ENCODE assay signal across 9 cellular contexts in genomic region chr9:129697956-129698757, GRCh38. TPM values are rescaled to one million over a fixed set of nuclear protein-coding genes. Genes with fewer than 3 reads are reported as not detected.
DNase-seq lines count a peak whose midpoint lies in the region; ATAC-seq and TF ChIP-seq lines count a peak whose summit lies in the region.
"Had no signal": no experiment of that assay in that cellular context is flagged by ENCODE, and none has a peak within 500 bp of the region (broad histone marks: within the 10 kb centered on the region; RNA-seq: fewer than 3 reads in every experiment).

No MANE protein-coding gene starts in this region.

- ATAC-seq in HG02938 (IDR thresholded peaks at IDR 0.05; ENCODE audit: unreplicated experiment) (no peak), HG03135 (IDR thresholded peaks at IDR 0.05; ENCODE audit: unreplicated experiment) (no peak)
- ATAC-seq: effector memory CD8-positive, alpha-beta T cell had no signal

- TF ChIP-seq CTCF in C4-2B (conservative IDR thresholded peaks at IDR 0.05): no peak
- no peak for TF ChIP-seq CTCF in fibroblast of pulmonary artery (IDR thresholded peaks at IDR 0.05; ENCODE audit: low read length, missing control alignments)
- TF ChIP-seq CTCF in prostate gland (IDR thresholded peaks at IDR 0.05): no peak

- DNase-seq in SJCRH30: peak; percentile 43 to 51
- DNase-seq in fibroblast of pulmonary artery (ENCODE audit: low read depth): no peak
- no peak for DNase-seq in prostate gland (ENCODE audit: low spot score)
- no peak for DNase-seq in activated effector memory CD4-positive, alpha-beta T cell treated with anti-CD3 and anti-CD28 coated beads, Interleukin-2, amount 50 U/mL, for 16 hours
- DNase-seq in NAMALWA (ENCODE audit: low spot score): no peak
- DNase-seq: effector memory CD8-positive, alpha-beta T cell had no signal

- H3K4me1 ChIP-seq in SJCRH30 (peaks cover 42% of the 10 kb centered on the region), prostate gland (replicated peaks) (no peaks in the 10 kb centered on the region)

- H3K27ac ChIP-seq in C4-2B (peak overlapping the region; percentile 68), SJCRH30 (peak overlapping the region; percentile 75), prostate gland (peak overlapping the region; percentile 27 to 38)

- no peaks in the 10 kb centered on the region for H3K36me3 ChIP-seq in SJCRH30
- H3K36me3 ChIP-seq in prostate gland: no peaks in the 10 kb centered on the region

- 35% methylated on average over 25 of the region's 26 CpGs for WGBS in prostate gland

- H3K4me3 ChIP-seq in SJCRH30 (peak overlapping the region; percentile 56), fibroblast of pulmonary artery (replicated peaks; ENCODE audit: low read depth, low read length) (peak overlapping the region; percentile 43), prostate gland (peak overlapping the region; percentile 25 to 32)

- no peak for TF ChIP-seq POLR2A in prostate gland (IDR thresholded peaks at IDR 0.05)

- intact Hi-C loops in prostate gland (cut with DNase I): no loop called here

- no peaks in the 10 kb centered on the region for H3K9me3 ChIP-seq in SJCRH30 (replicated peaks)
- H3K9me3 ChIP-seq in prostate gland: no peaks in the 10 kb centered on the region

- H3K27me3 ChIP-seq in SJCRH30 (no peaks in the 10 kb centered on the region), prostate gland (replicated peaks; ENCODE audit: insufficient read depth) (no peaks in the 10 kb centered on the region)

RNA-seq across cellular contexts. Expression of gene PRRX2, which starts 32.7 kb away (rescaled TPM):
- total RNA-seq in SJCRH30 (2014; rRNA removed; shearing (Covaris generic)): 0.18 and 0.20 TPM in 2 replicates
- total RNA-seq in prostate gland: 10 to 100 TPM in 1 of 2 donors, 1 to 10 TPM in 1; 4.3 to 14.3 TPM

RNA-seq across cellular contexts. Expression of gene PTGES, which starts 54.7 kb away (rescaled TPM):
- total RNA-seq in SJCRH30 (2014; rRNA removed; shearing (Covaris generic)): 0.76 and 0.91 TPM in 2 replicates
- total RNA-seq in prostate gland: 10 to 100 TPM in 1 of 2 donors, 1 to 10 TPM in 1; 3.9 to 19.9 TPM

RNA-seq across cellular contexts. Expression of gene ASB6, which starts 56.2 kb away (rescaled TPM):
- total RNA-seq in SJCRH30 (2014; rRNA removed; shearing (Covaris generic)): 23.0 and 23.4 TPM in 2 replicates
- 10 to 100 TPM; 25.2 to 50.3 TPM for total RNA-seq in prostate gland

Comparison
In these comparisons a context has a peak if more than half of its experiments do, and no peak if none do; other contexts are left out.
1. DNase-seq: peak in SJCRH30 (2 of 2); none in fibroblast of pulmonary artery (single experiment), prostate gland (single experiment), activated effector memory CD4-positive, alpha-beta T cell treated with anti-CD3 and anti-CD28 coated beads, Interleukin-2, amount 50 U/mL, for 16 hours (single experiment) and NAMALWA (single experiment).
2. Peak in every context shown above with its lines, with median percentiles within 50 percentile points of each other: H3K27ac ChIP-seq and H3K4me3 ChIP-seq.